In genomic region chr5:55993628-55994501, GRCh38 we compare ENCODE assay signal across 8 cellular contexts. TPM values are rescaled to one million over a fixed set of nuclear protein-coding genes. Genes with fewer than 3 reads are reported as not detected.
A peak's percentile ranks its signal among the peaks of the same experiment; 100 is the strongest.
DNase-seq lines count a peak whose midpoint lies in the region; ATAC-seq and TF ChIP-seq lines count a peak whose summit lies in the region.

No MANE protein-coding gene starts in this region.

- WGBS in endodermal cell (ENCODE audit: insufficient coverage in 1 of 2, insufficient read length in 1 of 2), 2 experiments = 3 to 4% methylated on average over 10 to 12 of the region's 15 CpGs

- H3K9ac ChIP-seq in PC-3 (ENCODE audit: low read length) (peak overlapping the region; percentile 91), endodermal cell (ENCODE audit: extremely low read depth, low read length, poor library complexity, severe bottlenecking) (peak overlapping the region; percentile 90), neural cell (ENCODE audit: low read length) (peak overlapping the region; percentile 81)

- CTCF ChIA-PET in PC-3 (lab: Charles Lee) = no interaction called here

- no peak for TF ChIP-seq CTCF in GM10266 (IDR thresholded peaks at IDR 0.05; ENCODE audit: control insufficient read depth, insufficient read depth, low read depth, missing control alignments)
- TF ChIP-seq CTCF in PC-3 (conservative IDR thresholded peaks at IDR 0.05; ENCODE audit: low read depth, low read length) = no peak
- TF ChIP-seq CTCF in endodermal cell (conservative IDR thresholded peaks at IDR 0.05) = no peak
- TF ChIP-seq CTCF in neural cell (IDR thresholded peaks at IDR 0.05; ENCODE audit: poor library complexity, severe bottlenecking) = no peak

- H3K9me3 Mint-ChIP-seq in endodermal cell = no peaks in the 10 kb centered on the region

- ATAC-seq in PC-3 (no peak), HG02678 (IDR thresholded peaks at IDR 0.05; ENCODE audit: unreplicated experiment) (no peak), HG03095 (IDR thresholded peaks at IDR 0.05; ENCODE audit: unreplicated experiment) (no peak), HG03025 (IDR thresholded peaks at IDR 0.05; ENCODE audit: low FRiP score, unreplicated experiment) (no peak)

- DNase-seq in GM10266 (ENCODE audit: extremely low spot score) (peak; percentile 40), PC-3 (peak; percentile 6), endodermal cell (no peak), epidermal melanocyte (ENCODE audit: insufficient read length, low spot score) (no peak)

- H3K36me3 Mint-ChIP-seq in endodermal cell (ENCODE audit: low read depth) = peaks cover 4% of the 10 kb centered on the region

- intact Hi-C loops in PC-3 (cut with micrococcal nuclease) = loop anchor here (1.0 to 10.0 kb wide), 2 partner anchors 131 to 181 kb away; no protein-coding TSS in a partner anchor

- H3K9me2 ChIP-seq in PC-3 (replicated peaks; ENCODE audit: low read length) (no peaks in the 10 kb centered on the region), neural cell (ENCODE audit: insufficient read depth, low read length) (no peaks in the 10 kb centered on the region)

- H3K27me3 Mint-ChIP-seq in endodermal cell (ENCODE audit: insufficient read depth) = no peaks in the 10 kb centered on the region

- H2AFZ ChIP-seq in PC-3 (ENCODE audit: low read length) (peak overlapping the region; percentile 71), neural cell (ENCODE audit: low read depth, low read length) (peak overlapping the region; percentile 28)

- peak overlapping the region; percentile 85 for H3K4me3 Mint-ChIP-seq in endodermal cell

- H3K27ac ChIP-seq in PC-3 (ENCODE audit: low read length) = peak overlapping the region; percentile 88
- no peak overlapping the region for H3K27ac ChIP-seq in endodermal cell (ENCODE audit: low read depth, low read length)
- H3K27ac ChIP-seq in neural cell (ENCODE audit: low read length) = no peak overlapping the region

- TSS peak; percentile 46 for BruUV-seq in PC-3 (replicated peaks; lab: Mats Ljungman, UMichigan)

- no peaks in the 10 kb centered on the region for H3K27me3 ChIP-seq in PC-3 (ENCODE audit: low read length)
- H3K27me3 ChIP-seq in endodermal cell (ENCODE audit: control insufficient read depth, insufficient read depth, low read length, poor library complexity, severe bottlenecking) = no peaks in the 10 kb centered on the region
- no peaks in the 10 kb centered on the region for H3K27me3 ChIP-seq in neural cell (ENCODE audit: insufficient read depth, low read depth, low read length)

- H3K27ac Mint-ChIP-seq in endodermal cell = peak overlapping the region; percentile 91

- no peaks in the 10 kb centered on the region for H3F3A ChIP-seq in PC-3 (ENCODE audit: low read length, unreplicated experiment)
- H3F3A ChIP-seq in neural cell (ENCODE audit: insufficient read depth, low read length, poor library complexity, severe bottlenecking) = peaks cover 5% of the 10 kb centered on the region

- H3K4me3 ChIP-seq in PC-3 (ENCODE audit: low read length) (peak overlapping the region; percentile 98), endodermal cell (ENCODE audit: low read length) (peak overlapping the region; percentile 100), neural cell (ENCODE audit: low read length) (peak overlapping the region; percentile 91)

- no peaks in the 10 kb centered on the region for H3K36me3 ChIP-seq in PC-3 (ENCODE audit: low read depth, low read length)
- H3K36me3 ChIP-seq in endodermal cell (ENCODE audit: control insufficient read depth, insufficient read depth, low read length) = peaks cover 10% of the 10 kb centered on the region
- no peaks in the 10 kb centered on the region for H3K36me3 ChIP-seq in neural cell (ENCODE audit: insufficient read depth, low read length)

- peaks cover 28% of the 10 kb centered on the region for H3K4me1 Mint-ChIP-seq in endodermal cell

- no peaks in the 10 kb centered on the region for H3K9me3 ChIP-seq in PC-3 (ENCODE audit: low read length)
- H3K9me3 ChIP-seq in endodermal cell (ENCODE audit: control insufficient read depth, low read length) = no peaks in the 10 kb centered on the region
- no peaks in the 10 kb centered on the region for H3K9me3 ChIP-seq in neural cell (ENCODE audit: low read length)

- no peak for TF ChIP-seq RAD21 in neural cell (conservative IDR thresholded peaks at IDR 0.05)

- H3K79me2 ChIP-seq in PC-3 (ENCODE audit: low read length) = peaks cover 54% of the 10 kb centered on the region
- peaks cover 2% of the 10 kb centered on the region for H3K79me2 ChIP-seq in neural cell (replicated peaks; ENCODE audit: insufficient read depth, low read length)

- POLR2A ChIA-PET in PC-3 (lab: Charles Lee; ENCODE audit: unreplicated experiment) = interaction anchor here (0.6 to 0.7 kb wide), 2 partner anchors 29 to 183 kb away, joined by 3 read pairs; no protein-coding TSS in a partner anchor

- peaks cover 36% of the 10 kb centered on the region for H3K4me1 ChIP-seq in PC-3 (ENCODE audit: insufficient read depth, low read length)
- H3K4me1 ChIP-seq in endodermal cell (ENCODE audit: control insufficient read depth, insufficient read depth, low read length) = no peaks in the 10 kb centered on the region

- H3K4me2 ChIP-seq in PC-3 (ENCODE audit: low read length) = peak overlapping the region; percentile 97
- peak overlapping the region; percentile 45 for H3K4me2 ChIP-seq in neural cell (ENCODE audit: low read length)

- H4K20me1 ChIP-seq in PC-3 (ENCODE audit: low read length) (peaks cover 33% of the 10 kb centered on the region), neural cell (ENCODE audit: insufficient read depth) (no peaks in the 10 kb centered on the region)

- no peak for TF ChIP-seq EP300 in neural cell (conservative IDR thresholded peaks at IDR 0.05; ENCODE audit: poor library complexity, severe bottlenecking)

TF ChIP-seq in neural cell, 6 proteins besides CTCF, POLR2A, EP300 and RAD21:
- TF ChIP-seq EZH2 (IDR thresholded peaks at IDR 0.05; ENCODE audit: borderline replicate concordance, insufficient read depth, low read length, poor library complexity, severe bottlenecking) = no peak
- TF ChIP-seq REST (IDR thresholded peaks at IDR 0.05; ENCODE audit: borderline replicate concordance) = peak; percentile 76
- TF ChIP-seq TAF1 (IDR thresholded peaks at IDR 0.05; ENCODE audit: low read depth) = no peak
- TF ChIP-seq MXI1 (conservative IDR thresholded peaks at IDR 0.05; ENCODE audit: poor library complexity, severe bottlenecking) = no peak

RNA-seq across cellular contexts. Expression of gene IL6ST, which starts 0.9 kb away (rescaled TPM):
- total RNA-seq in PC-3 (2014; rRNA removed) (25.7 and 28.0 TPM in 2 replicates), endodermal cell (10 to 100 TPM; 26.3 to 30.4 TPM)
- 31.8 TPM for polyA plus RNA-seq in endodermal cell (2013, experiment 1 of 2)
- polyA plus RNA-seq in endodermal cell (2013, experiment 2 of 2) = 34.3 TPM
- 18.3 and 19.7 TPM in 2 replicates for polyA plus RNA-seq in neural cell
- 93.2 and 116 TPM in 2 replicates for polyA minus RNA-seq in neural cell

Comparison
In these comparisons a context has a peak if more than half of its experiments do, and no peak if none do; other contexts are left out.
1. DNase-seq: peak in GM10266 (single experiment) and PC-3 (single experiment); none in endodermal cell (single experiment) and epidermal melanocyte (single experiment).
2. Peak in every context shown above with its lines, with median percentiles within 50 percentile points of each other: H3K4me3 ChIP-seq and H3K9ac ChIP-seq.